In the genomic region with DNA sequence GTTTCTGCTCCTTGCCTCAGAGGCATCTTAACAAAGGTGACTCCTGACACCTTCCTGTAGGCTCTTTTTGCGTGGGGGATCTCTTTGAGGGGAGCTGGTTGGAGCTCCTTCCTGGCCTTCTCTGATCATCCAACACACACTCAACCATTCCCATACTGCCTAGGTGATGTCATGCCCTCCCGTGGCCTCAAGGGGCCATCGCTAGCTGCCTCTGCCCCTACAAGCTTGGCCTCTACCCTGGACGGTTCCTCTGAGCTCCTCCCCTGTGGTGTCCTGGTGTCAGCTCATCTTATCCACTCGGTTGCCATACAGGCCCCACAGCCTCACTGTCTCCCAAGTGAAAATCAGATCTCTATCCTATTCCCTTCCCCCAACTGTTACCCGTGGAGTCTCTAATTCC, we compare ENCODE assay signal across 18 cellular contexts. TPM values are rescaled to one million over a fixed set of nuclear protein-coding genes. Genes with fewer than 3 reads are reported as not detected.
DNase-seq lines count a peak whose midpoint lies in the region; ATAC-seq, FAIRE-seq and TF ChIP-seq lines count a peak whose summit lies in the region.
"Had no signal": no experiment of that assay in that cellular context is flagged by ENCODE, and none has a peak within 500 bp of the region (broad histone marks: within the 10 kb centered on the region; RNA-seq: fewer than 3 reads in every experiment).

No MANE protein-coding gene starts in this region.

- TF ChIP-seq RAD21 in H1 (IDR thresholded peaks at IDR 0.05 in 1 of 2, conservative IDR thresholded peaks at IDR 0.05 in 1 of 2; ENCODE audit: low read depth in 2 of 2, low read length in 2 of 2), result peak; percentile 15 to 29; a peak in 1 of 4 replicates

- FAIRE-seq in H1 (lab: Jason Lieb, UNC), result peak; percentile 66
- FAIRE-seq: HTR-8/SVneo had no signal

- H3K79me1 ChIP-seq in H1 (ENCODE audit: low read depth, low read length), result no peaks in the 10 kb centered on the region

- POLR2A ChIA-PET in H1 (lab: Charles Lee; ENCODE audit: partially characterized antibody), result interaction anchor here (3.1 kb wide), 1 partner anchor 11 kb away, joined by 13 read pairs; no protein-coding TSS in a partner anchor

- H3K9ac ChIP-seq in H1 (replicated peaks in 1 of 4; ENCODE audit: extremely low read depth in 1 of 4, low read depth in 3 of 4, low read length in 3 of 4), result no peak overlapping the region
- no peak overlapping the region for H3K9ac ChIP-seq in neural progenitor cell

- H4K8ac ChIP-seq in H1 (ENCODE audit: extremely low read depth, insufficient read depth, low read length), result no peak overlapping the region

- H2BK15ac ChIP-seq in H1 (ENCODE audit: low read length), result no peak overlapping the region

- 65% methylated on average over 6 of the region's 6 CpGs; no CpG with 5 or more reads in 1 of the 2 experiments for WGBS in H1 (ENCODE audit: extremely low coverage in 1 of 2, insufficient coverage in 1 of 2, insufficient read length in 1 of 2, insufficient replicate concordance in 2 of 2, low coverage in 1 of 2, low lambda C conversion rate in 2 of 2, missing lambda C conversion rate in 1 of 2), 2 experiments
- 69 to 85% methylated on average over 6 of the region's 6 CpGs for WGBS in sigmoid colon, 2 donors

- ATAC-seq in GM21723 (IDR thresholded peaks at IDR 0.05; ENCODE audit: unreplicated experiment), result no peak

- peak; percentile 25 to 46 (median 37); a peak in 3 of 4 replicates for TF ChIP-seq CTCF in H1 (IDR thresholded peaks at IDR 0.05; ENCODE audit: control extremely low read depth in 1 of 3, insufficient read depth in 1 of 3, low read depth in 1 of 3, low read length in 3 of 3)
- TF ChIP-seq CTCF in neural progenitor cell (IDR thresholded peaks at IDR 0.05), result no peak
- no peak for TF ChIP-seq CTCF in sigmoid colon (IDR thresholded peaks at IDR 0.05)

- H3K9me3 ChIP-seq in H1 (ENCODE audit: insufficient read depth in 2 of 2, low read depth in 1 of 2, low read length in 1 of 2) (no peaks in the 10 kb centered on the region), neural progenitor cell (ENCODE audit: low read depth) (no peaks in the 10 kb centered on the region), sigmoid colon (no peaks in the 10 kb centered on the region)
- H3K9me3 ChIP-seq: BE2C had no signal

- CTCF ChIA-PET in H1 (lab: Charles Lee; ENCODE audit: partially characterized antibody), result interaction anchor here (0.8 to 6.9 kb wide), 10 partner anchors 9 to 42 kb away, joined by 3 to 60 read pairs (median 4); no protein-coding TSS in a partner anchor

- peaks cover 14% of the 10 kb centered on the region for H3K9me3 Mint-ChIP-seq in neural progenitor cell

- no peaks in the 10 kb centered on the region for H3K23me2 ChIP-seq in H1 (ENCODE audit: low read depth, low read length)

- no peak overlapping the region for H3K23ac ChIP-seq in H1 (ENCODE audit: insufficient read length)

- H2AK5ac ChIP-seq in H1 (ENCODE audit: low read depth, low read length), result no peak overlapping the region

- H2AFZ ChIP-seq in H1 (ENCODE audit: low read length) (no peak overlapping the region), neural progenitor cell (replicated peaks) (no peak overlapping the region)
- H2AFZ ChIP-seq: PC-9 had no signal

- intact Hi-C loops in sigmoid colon (cut with DNase I), result no loop called here

- no peak overlapping the region for H3K14ac ChIP-seq in H1 (ENCODE audit: insufficient read length)

- no peaks in the 10 kb centered on the region for H3F3A ChIP-seq in neural progenitor cell (ENCODE audit: low read depth)

- H3K4ac ChIP-seq in H1 (replicated peaks; ENCODE audit: insufficient read length, low read depth, low read length), result no peak overlapping the region

- TF ChIP-seq POLR2A in H1 (IDR thresholded peaks at IDR 0.05; ENCODE audit: control extremely low read depth in 1 of 2, low read depth in 2 of 2, low read length in 2 of 2), result no peak
- TF ChIP-seq POLR2A in sigmoid colon (IDR thresholded peaks at IDR 0.05), result no peak

- no peaks in the 10 kb centered on the region for H3K36me3 Mint-ChIP-seq in neural progenitor cell

- H3K27ac Mint-ChIP-seq in neural progenitor cell, result peak overlapping the region; percentile 47

- H3K27me3 Mint-ChIP-seq in neural progenitor cell (ENCODE audit: insufficient read depth, low read depth), result peaks cover 7% of the 10 kb centered on the region

- H3K4me1 ChIP-seq in H1 (replicated peaks in 1 of 4; ENCODE audit: control insufficient read depth in 3 of 4, insufficient read depth in 4 of 4, low read length in 3 of 4) (peaks cover 0 to 3% (median 0%) of the 10 kb centered on the region in 4 experiments; a peak in 3 of 7 replicates), neural progenitor cell (no peaks in the 10 kb centered on the region), sigmoid colon (no peaks in the 10 kb centered on the region)
- H3K4me1 ChIP-seq: BE2C had no signal

- H3K27ac ChIP-seq in H1 (ENCODE audit: low read depth, low read length) (no peak overlapping the region), neural progenitor cell (no peak overlapping the region), sigmoid colon (no peak overlapping the region)
- H3K27ac ChIP-seq: PC-9 had no signal

- DNase-seq in H7, result peak; percentile 58
- DNase-seq in OCI-M1 (lab: John Stamatoyannopoulos, UW), result peak; percentile 1
- DNase-seq in H1 (ENCODE audit: low read depth in 1 of 2, low spot score in 2 of 2), result no peak
- no peak for DNase-seq in neural progenitor cell (ENCODE audit: low spot score)
- no peak for DNase-seq in activated gamma-delta T cell (lab: John Stamatoyannopoulos, UW)
- no peak for DNase-seq in sigmoid colon
- DNase-seq: BE2C, EL, HCEC 1CT, IMR-90, NCI-H1694 treated with DMSO at 0.1 percent for 48 hours, NCI-H446 treated with DMSO at 0.1 percent for 48 hours, NCI-H526 treated with DMSO at 0.1 percent for 48 hours, PC-9, RPMI8226, SHP77 had no signal

- H4K20me1 ChIP-seq in H1 (replicated peaks in 1 of 2; ENCODE audit: control insufficient read depth in 1 of 2, insufficient read depth in 2 of 2, low read length in 2 of 2) (no peaks in the 10 kb centered on the region), neural progenitor cell (ENCODE audit: low read depth) (no peaks in the 10 kb centered on the region)

- no peak overlapping the region for H2BK12ac ChIP-seq in H1 (ENCODE audit: low read depth, low read length)

- peaks cover 3% of the 10 kb centered on the region for H3K4me1 Mint-ChIP-seq in neural progenitor cell

- no peak overlapping the region for H4K91ac ChIP-seq in H1 (replicated peaks; ENCODE audit: insufficient read length, low read length)

- no peak overlapping the region for H4K5ac ChIP-seq in H1 (ENCODE audit: insufficient read length, low read depth, low read length)

- H3K18ac ChIP-seq in H1 (ENCODE audit: extremely low read depth, low read length), result no peak overlapping the region

- H3K36me3 ChIP-seq in H7 (replicated peaks; ENCODE audit: control insufficient read depth, insufficient read depth, low read length) (no peaks in the 10 kb centered on the region), H1 (ENCODE audit: control insufficient read depth in 2 of 4, insufficient read depth in 4 of 4, low read length in 3 of 4) (no peaks in the 10 kb centered on the region), neural progenitor cell (no peaks in the 10 kb centered on the region), sigmoid colon (no peaks in the 10 kb centered on the region)
- H3K36me3 ChIP-seq: BE2C had no signal

- no peak overlapping the region for H3K4me3 Mint-ChIP-seq in neural progenitor cell

- H3K4me2 ChIP-seq in H1 (ENCODE audit: insufficient read depth in 1 of 2, low read depth in 2 of 2, low read length in 2 of 2) (no peak overlapping the region), neural progenitor cell (no peak overlapping the region)
- H3K4me2 ChIP-seq: PC-9 had no signal

- no peak overlapping the region for H2BK20ac ChIP-seq in H1 (ENCODE audit: low read length)

- H3K79me2 ChIP-seq in H1 (ENCODE audit: control insufficient read depth in 1 of 2, insufficient read depth in 2 of 2, low read length in 2 of 2) (no peaks in the 10 kb centered on the region), neural progenitor cell (ENCODE audit: low read depth) (no peaks in the 10 kb centered on the region)

- H3K27me3 ChIP-seq in H7 (ENCODE audit: control insufficient read depth, insufficient read depth, low read length) (no peaks in the 10 kb centered on the region), H1 (replicated peaks in 1 of 4; ENCODE audit: control insufficient read depth in 3 of 4, extremely low read depth in 1 of 4, insufficient read depth in 3 of 4, low read length in 3 of 4) (no peaks in the 10 kb centered on the region), neural progenitor cell (no peaks in the 10 kb centered on the region), sigmoid colon (no peaks in the 10 kb centered on the region)
- H3K27me3 ChIP-seq: BE2C had no signal

- H2BK120ac ChIP-seq in H1 (replicated peaks; ENCODE audit: low read depth, low read length), result no peak overlapping the region

- H3K56ac ChIP-seq in H1 (replicated peaks; ENCODE audit: insufficient read length, low read depth, low read length), result no peak overlapping the region

- H3K4me3 ChIP-seq in H7 (ENCODE audit: insufficient read depth, low read depth, low read length) (no peak overlapping the region), H1 (ENCODE audit: extremely low read depth in 1 of 4, insufficient read depth in 2 of 4, low read depth in 3 of 4, low read length in 4 of 4) (no peak overlapping the region), neural progenitor cell (no peak overlapping the region), sigmoid colon (no peak overlapping the region)
- H3K4me3 ChIP-seq: PC-9 had no signal

- no peak for TF ChIP-seq EP300 in H1 (IDR thresholded peaks at IDR 0.05; ENCODE audit: borderline replicate concordance in 1 of 2, low read depth in 2 of 2, low read length in 2 of 2)
- no peak for TF ChIP-seq EP300 in sigmoid colon (IDR thresholded peaks at IDR 0.05)

- H2BK5ac ChIP-seq in H1 (ENCODE audit: low read depth, low read length), result no peak overlapping the region

RNA-seq across cellular contexts. Expression of a gene that starts 13.7 kb away (rescaled TPM):
- 7.0 and 7.8 TPM in 2 replicates for total RNA-seq in H7 (2014; rRNA removed; shearing (Covaris generic))
- total RNA-seq in H1 (2021; fragmentation: NEBNext Ultra II Directional; extraction: Animal tissue kit (Norgen Biotek cat#: 25700)), result 15.4 and 15.6 TPM in 2 replicates
- polyA plus RNA-seq in H1 (2011; rRNA removed), result 18.6 and 20.1 TPM in 2 replicates
- polyA plus RNA-seq in H1 (2011; cell fraction: cytosol; rRNA removed), result 16.8 TPM
- 33.8 TPM for polyA plus RNA-seq in H1 (2011; cell fraction: nucleus; rRNA removed)
- 13.5 to 18.5 TPM (median 15.8 TPM) in 4 replicates for polyA plus RNA-seq in H1 (2012, experiment 1 of 2)
- polyA plus RNA-seq in H1 (2012, experiment 2 of 2), result 6.4 TPM
- 8.5 TPM for polyA plus RNA-seq in H1 (2013, experiment 1 of 2)
- polyA plus RNA-seq in H1 (2013, experiment 2 of 2), result 9.2 TPM
- 17.3 and 24.3 TPM in 2 replicates for polyA minus RNA-seq in H1 (2011; rRNA and poly(A)+ RNA removed)
- polyA minus RNA-seq in H1 (2011; cell fraction: cytosol; rRNA and poly(A)+ RNA removed), result 10.8 TPM
- polyA minus RNA-seq in H1 (2011; cell fraction: nucleus; rRNA and poly(A)+ RNA removed), result 9.4 TPM
- 14.0 and 14.8 TPM in 2 replicates for total RNA-seq in neural progenitor cell (ENCODE audit: low replicate concordance)
- 1 to 10 TPM in 3 of 4 donors, under 1 TPM in 1; 0.55 to 3.8 (median 2.6) TPM for total RNA-seq in sigmoid colon
- 1 to 10 TPM; 1.8 to 4.2 (median 2.3) TPM for polyA plus RNA-seq in sigmoid colon

RNA-seq across cellular contexts. Expression of a gene that starts 53.3 kb away (rescaled TPM):
- 17.2 and 18.0 TPM in 2 replicates for total RNA-seq in H7 (2014; rRNA removed; shearing (Covaris generic))
- total RNA-seq in H1 (2021; fragmentation: NEBNext Ultra II Directional; extraction: Animal tissue kit (Norgen Biotek cat#: 25700)), result 30.5 and 31.5 TPM in 2 replicates
- polyA plus RNA-seq in H1 (2011; rRNA removed) (26.8 and 34.6 TPM in 2 replicates), sigmoid colon (10 to 100 TPM; 11.8 to 32.5 (median 14.4) TPM)
- polyA plus RNA-seq in H1 (2011; cell fraction: cytosol; rRNA removed), result 29.7 TPM
- 28.2 TPM for polyA plus RNA-seq in H1 (2011; cell fraction: nucleus; rRNA removed)
- 33.3 to 45.9 TPM (median 38.1 TPM) in 4 replicates for polyA plus RNA-seq in H1 (2012, experiment 1 of 2)
- polyA plus RNA-seq in H1 (2012, experiment 2 of 2), result 26.8 TPM
- 39.1 TPM for polyA plus RNA-seq in H1 (2013, experiment 1 of 2)
- polyA plus RNA-seq in H1 (2013, experiment 2 of 2), result 42.8 TPM
- polyA minus RNA-seq in H1 (2011; rRNA and poly(A)+ RNA removed), result 21.8 and 28.0 TPM in 2 replicates
- 10.9 TPM for polyA minus RNA-seq in H1 (2011; cell fraction: cytosol; rRNA and poly(A)+ RNA removed)
- polyA minus RNA-seq in H1 (2011; cell fraction: nucleus; rRNA and poly(A)+ RNA removed), result 9.8 TPM
- total RNA-seq in neural progenitor cell (ENCODE audit: low replicate concordance) (15.2 and 15.9 TPM in 2 replicates), sigmoid colon (1 to 10 TPM; 6.1 to 9.9 (median 8.4) TPM)

RNA-seq across cellular contexts. Expression of a gene that starts 53.6 kb away (rescaled TPM):
- 22.3 and 26.2 TPM in 2 replicates for total RNA-seq in H7 (2014; rRNA removed; shearing (Covaris generic))
- total RNA-seq in H1 (2021; fragmentation: NEBNext Ultra II Directional; extraction: Animal tissue kit (Norgen Biotek cat#: 25700)), result 24.2 and 24.3 TPM in 2 replicates
- polyA plus RNA-seq in H1 (2011; rRNA removed) (7.6 and 13.1 TPM in 2 replicates), sigmoid colon (10 to 100 TPM; 22.7 to 32.4 (median 26.2) TPM)
- 15.3 TPM for polyA plus RNA-seq in H1 (2011; cell fraction: cytosol; rRNA removed)
- polyA plus RNA-seq in H1 (2011; cell fraction: nucleus; rRNA removed), result 3.8 TPM
- 23.0 to 48.3 TPM (median 25.8 TPM) in 4 replicates for polyA plus RNA-seq in H1 (2012, experiment 1 of 2)
- polyA plus RNA-seq in H1 (2012, experiment 2 of 2), result 7.5 TPM
- polyA plus RNA-seq in H1 (2013, experiment 1 of 2), result 41.5 TPM
- polyA plus RNA-seq in H1 (2013, experiment 2 of 2), result 42.1 TPM
- polyA minus RNA-seq in H1 (2011; rRNA and poly(A)+ RNA removed), result 5.1 and 5.9 TPM in 2 replicates
- polyA minus RNA-seq in H1 (2011; cell fraction: cytosol; rRNA and poly(A)+ RNA removed), result 2.6 TPM
- 3.4 TPM for polyA minus RNA-seq in H1 (2011; cell fraction: nucleus; rRNA and poly(A)+ RNA removed)
- total RNA-seq in neural progenitor cell (ENCODE audit: low replicate concordance) (43.5 and 82.3 TPM in 2 replicates), sigmoid colon (10 to 100 TPM; 44.3 to 56.4 (median 48.4) TPM)

Comparison
In these comparisons a context has a peak if more than half of its experiments do, and no peak if none do; other contexts are left out.
1. DNase-seq: peak in H7 (single experiment) and OCI-M1 (single experiment); none in H1 (0 of 2), neural progenitor cell (single experiment), activated gamma-delta T cell (single experiment) and sigmoid colon (single experiment).
2. CTCF ChIP-seq: peak in H1 (3 of 3); none in neural progenitor cell (single experiment) and sigmoid colon (0 of 4).